Comparison of ENCODE assay signal across 13 cellular contexts in genomic region chr4:5378002-5378401, GRCh38.
A peak's percentile ranks its signal among the peaks of the same experiment; 100 is the strongest.
DNase-seq lines count a peak whose midpoint lies in the region; ATAC-seq and TF ChIP-seq lines count a peak whose summit lies in the region.
"Had no signal": no experiment of that assay in that cellular context is flagged by ENCODE, and none has a peak within 500 bp of the region (broad histone marks: within the 10 kb centered on the region; RNA-seq: fewer than 3 reads in every experiment).

No MANE protein-coding gene starts in this region.

- H3K4me3 ChIP-seq in AG10803 (ENCODE audit: low read length), result no peak overlapping the region
- no peak overlapping the region for H3K4me3 ChIP-seq in GM12875 (ENCODE audit: low read depth, low read length)
- no peak overlapping the region for H3K4me3 ChIP-seq in Panc1 (ENCODE audit: low read depth in 2 of 2, low read length in 2 of 2)

- DNase-seq in AG10803 (ENCODE audit: low read depth) (peak; percentile 54), Panc1 (ENCODE audit: low read depth, low spot score) (no peak), fibroblast of peridontal ligament (ENCODE audit: extremely low read depth) (peak; percentile 17), T-helper 9 cell (no peak)
- DNase-seq: KG1, kidney, NCI-H446 had no signal

- TF ChIP-seq CTCF in AG10803 (conservative IDR thresholded peaks at IDR 0.05; ENCODE audit: low read length), result peak; percentile 62
- TF ChIP-seq CTCF in GM12875 (IDR thresholded peaks at IDR 0.05; ENCODE audit: borderline replicate concordance, insufficient read depth, low read depth, low read length), result peak; percentile 20; the same call in 1 of the 2 replicates
- peak; percentile 35 for TF ChIP-seq CTCF in Panc1 (IDR thresholded peaks at IDR 0.05)

- CTCF ChIA-PET in Panc1 (lab: Charles Lee), result no interaction called here

- H3K27me3 ChIP-seq in Panc1 (ENCODE audit: control insufficient read depth, insufficient read depth, low read length), result no peaks in the 10 kb centered on the region
- H3K27me3 ChIP-seq: neutrophil had no signal

- intact Hi-C loops in Panc1 (cut with micrococcal nuclease; ENCODE audit: unreplicated experiment), result loop anchor here (10.0 kb wide), 1 partner anchor 323 kb away; the partner anchor contains the start of gene STK32B

- POLR2A ChIA-PET in Panc1 (lab: Charles Lee), result no interaction called here

- ATAC-seq in Panc1, result no peak
- ATAC-seq in GM21381 (IDR thresholded peaks at IDR 0.05; ENCODE audit: unreplicated experiment), result no peak
- ATAC-seq in HG03196 (IDR thresholded peaks at IDR 0.05; ENCODE audit: unreplicated experiment), result no peak
- no peak for ATAC-seq in HG03139 (IDR thresholded peaks at IDR 0.05; ENCODE audit: unreplicated experiment)

- in situ Hi-C loops in Panc1 (cut with HindIII; ENCODE audit: low pct_unique_long_range_greater_than_20kb, low sequenced_read_pairs), result no loop called here

- no peaks in the 10 kb centered on the region for H3K4me1 ChIP-seq in Panc1 (ENCODE audit: control insufficient read depth, insufficient read depth, low read length)

- H3K27ac ChIP-seq in Panc1 (ENCODE audit: low read length), result no peak overlapping the region
- H3K27ac ChIP-seq: epithelial cell of prostate, neutrophil had no signal

- H3K9me3 ChIP-seq in Panc1 (ENCODE audit: control insufficient read depth, insufficient read depth, low read depth, low read length), result no peaks in the 10 kb centered on the region
- H3K9me3 ChIP-seq: neutrophil had no signal

- BruUV-seq in Panc1 (replicated peaks; lab: Mats Ljungman, UMichigan), result no TSS peak

- H3K36me3 ChIP-seq in Panc1 (ENCODE audit: control insufficient read depth, insufficient read depth, low read length), result no peaks in the 10 kb centered on the region
- H3K36me3 ChIP-seq: neutrophil had no signal

Comparison
In these comparisons a context has a peak if more than half of its experiments do, and no peak if none do; other contexts are left out.
1. DNase-seq: peak in AG10803 (single experiment) and fibroblast of peridontal ligament (single experiment); none in Panc1 (single experiment) and T-helper 9 cell (single experiment).
2. Peak in every context shown above with its lines, with median percentiles within 50 percentile points of each other: CTCF ChIP-seq.